26 cellular contexts compared by ENCODE assay signal in genomic region chr5:174110290-174110689, GRCh38.
"Had no signal": no experiment of that assay in that cellular context is flagged by ENCODE, and none has a peak within 500 bp of the region (broad histone marks: within the 10 kb centered on the region; RNA-seq: fewer than 3 reads in every experiment).

No MANE protein-coding gene starts in this region.

- H3K9ac ChIP-seq: parathyroid adenoma had no signal

- H2AFZ ChIP-seq: hepatocyte, parathyroid adenoma had no signal

- H3K27ac Mint-ChIP-seq: dendritic cell treated with granulocyte-macrophage colony-stimulating factor and Interleukin-4, amounts not matched to agents 40 ng/mL and 50 ng/mL, for 4 days; mesothelial cell of epicardium; naive B cell; natural killer cell treated with Interleukin-12 subunit alpha and Interleukin-12 subunit beta and Interleukin-15 and Interleukin-18, amount 100 ng/mL, for 72 hours; progenitor cell of endocrine pancreas; stimulated activated naive B cell treated with anti-CD40 and anti-IgM and Interleukin-4, amounts not matched to agents 10 μg/mL and 1 μg/mL and 100 μg/mL, for 72 hours; stimulated activated naive CD8-positive, alpha-beta T cell treated with anti-CD3 and anti-CD28 coated beads, Interleukin-15, Interleukin-2, amounts not matched to agents 100 ng/mL and 50 ng/mL, for 24 hours; type B pancreatic cell had no signal

- H3K27me3 Mint-ChIP-seq: dendritic cell treated with granulocyte-macrophage colony-stimulating factor and Interleukin-4, amounts not matched to agents 40 ng/mL and 50 ng/mL, for 4 days; stimulated activated naive CD8-positive, alpha-beta T cell treated with anti-CD3 and anti-CD28 coated beads, Interleukin-15, Interleukin-2, amounts not matched to agents 100 ng/mL and 50 ng/mL, for 24 hours had no signal

- H3K4me3 Mint-ChIP-seq: dendritic cell treated with granulocyte-macrophage colony-stimulating factor and Interleukin-4, amounts not matched to agents 40 ng/mL and 50 ng/mL, for 4 days; mesothelial cell of epicardium; naive B cell; natural killer cell treated with Interleukin-12 subunit alpha and Interleukin-12 subunit beta and Interleukin-15 and Interleukin-18, amount 100 ng/mL, for 72 hours; neural crest cell; stimulated activated naive B cell treated with anti-CD40 and anti-IgM and Interleukin-4, amounts not matched to agents 10 μg/mL and 1 μg/mL and 100 μg/mL, for 72 hours; stimulated activated naive CD8-positive, alpha-beta T cell treated with anti-CD3 and anti-CD28 coated beads, Interleukin-15, Interleukin-2, amounts not matched to agents 100 ng/mL and 50 ng/mL, for 24 hours; type B pancreatic cell had no signal

- DNase-seq: effector CD8-positive, alpha-beta T cell; foreskin keratinocyte; heart left ventricle; left cardiac atrium; left lung; mesenchymal stem cell; mucosa of descending colon; naive B cell; right lobe of liver; small intestine; stimulated activated CD4-positive, alpha-beta T cell treated with anti-CD3 and anti-CD28 coated beads, Interleukin-15, amount 100 ng/mL, for 24 hours; stimulated activated CD4-positive, alpha-beta T cell treated with anti-CD3 and anti-CD28 coated beads, Interleukin-2, amount 100 ng/mL, for 48 hours; stimulated activated naive B cell treated with anti-CD40 and anti-IgM and Interleukin-4, amounts not matched to agents 10 μg/mL and 1 μg/mL and 100 μg/mL, for 72 hours; thyroid gland had no signal

- H3K4me2 ChIP-seq: hepatocyte had no signal

- H3K36me3 ChIP-seq: esophagus muscularis mucosa, gastroesophageal sphincter, heart left ventricle, left lung, right lobe of liver, suprapubic skin, thyroid gland had no signal

- H3K36me3 Mint-ChIP-seq: mesothelial cell of epicardium; naive B cell; natural killer cell treated with Interleukin-12 subunit alpha and Interleukin-12 subunit beta and Interleukin-15 and Interleukin-18, amount 100 ng/mL, for 72 hours; stimulated activated naive B cell treated with anti-CD40 and anti-IgM and Interleukin-4, amounts not matched to agents 10 μg/mL and 1 μg/mL and 100 μg/mL, for 72 hours; type B pancreatic cell had no signal

- H3K4me3 ChIP-seq: esophagus muscularis mucosa, gastroesophageal sphincter, heart left ventricle, hepatocyte, left lung, mucosa of descending colon, right lobe of liver, suprapubic skin, thyroid gland had no signal

- H3K4me1 Mint-ChIP-seq: mesothelial cell of epicardium; naive B cell; stimulated activated naive B cell treated with anti-CD40 and anti-IgM and Interleukin-4, amounts not matched to agents 10 μg/mL and 1 μg/mL and 100 μg/mL, for 72 hours had no signal

- H3K9me3 ChIP-seq: esophagus muscularis mucosa, gastroesophageal sphincter, heart left ventricle, left lung, mucosa of descending colon, right lobe of liver, suprapubic skin, thyroid gland had no signal

- H3K27ac ChIP-seq: esophagus muscularis mucosa, foreskin keratinocyte, gastroesophageal sphincter, heart left ventricle, hepatocyte, left lung, parathyroid adenoma, right lobe of liver, suprapubic skin, thyroid gland had no signal

- H3K9me3 Mint-ChIP-seq: dendritic cell treated with granulocyte-macrophage colony-stimulating factor and Interleukin-4, amounts not matched to agents 40 ng/mL and 50 ng/mL, for 4 days; mesothelial cell of epicardium; natural killer cell treated with Interleukin-12 subunit alpha and Interleukin-12 subunit beta and Interleukin-15 and Interleukin-18, amount 100 ng/mL, for 72 hours; neural crest cell; stimulated activated naive B cell treated with anti-CD40 and anti-IgM and Interleukin-4, amounts not matched to agents 10 μg/mL and 1 μg/mL and 100 μg/mL, for 72 hours; stimulated activated naive CD8-positive, alpha-beta T cell treated with anti-CD3 and anti-CD28 coated beads, Interleukin-15, Interleukin-2, amounts not matched to agents 100 ng/mL and 50 ng/mL, for 24 hours; type B pancreatic cell had no signal

- H3K27me3 ChIP-seq: foreskin keratinocyte, heart left ventricle, hepatocyte, left lung, right lobe of liver, thyroid gland had no signal

- H3K4me1 ChIP-seq: esophagus muscularis mucosa, foreskin keratinocyte, gastroesophageal sphincter, heart left ventricle, left lung, parathyroid adenoma, right lobe of liver, suprapubic skin, thyroid gland had no signal
